Comparison of ENCODE assay signal across 9 cellular contexts in genomic region chr1:30919025-30919881, GRCh38. TPM values are rescaled to one million over a fixed set of nuclear protein-coding genes. Genes with fewer than 3 reads are reported as not detected.
DNase-seq lines count a peak whose midpoint lies in the region; ATAC-seq and TF ChIP-seq lines count a peak whose summit lies in the region.
"Had no signal": no experiment of that assay in that cellular context is flagged by ENCODE, and none has a peak within 500 bp of the region (broad histone marks: within the 10 kb centered on the region; RNA-seq: fewer than 3 reads in every experiment).

No MANE protein-coding gene starts in this region.

- peak overlapping the region; percentile 17 for H3K4me2 ChIP-seq in BLaER1

- peaks cover 15% of the 10 kb centered on the region; the same call in 1 of the 2 replicates for H4K20me1 ChIP-seq in BLaER1

- no peaks in the 10 kb centered on the region for H3K9me3 ChIP-seq in BLaER1
- no peaks in the 10 kb centered on the region for H3K9me3 ChIP-seq in lower lobe of right lung
- H3K9me3 ChIP-seq: SJSA1 had no signal

- H3K4me3 ChIP-seq in BLaER1 (no peak overlapping the region), astrocyte of the spinal cord (ENCODE audit: low read depth, low read length) (no peak overlapping the region), lower lobe of right lung (no peak overlapping the region)
- H3K4me3 ChIP-seq: SJSA1 had no signal

- H3K4me1 ChIP-seq in BLaER1: peaks cover 7% of the 10 kb centered on the region; the same call in 1 of the 2 replicates
- H3K4me1 ChIP-seq in lower lobe of right lung: peaks cover 4% of the 10 kb centered on the region

- intact Hi-C loops in lower lobe of right lung (cut with DNase I): no loop called here

- in situ Hi-C loops in astrocyte of the spinal cord (cut with HindIII; ENCODE audit: low sequenced_read_pairs): loop anchor here (25.0 kb wide), 1 partner anchor 1682 kb away; the partner anchor contains the start of genes MECR and PTPRU

- H3K27me3 ChIP-seq in BLaER1: no peaks in the 10 kb centered on the region
- no peaks in the 10 kb centered on the region for H3K27me3 ChIP-seq in lower lobe of right lung (ENCODE audit: low read depth)
- H3K27me3 ChIP-seq: SJSA1 had no signal

- H3K36me3 ChIP-seq in BLaER1 (no peaks in the 10 kb centered on the region), lower lobe of right lung (no peaks in the 10 kb centered on the region)
- H3K36me3 ChIP-seq: SJSA1 had no signal

- DNase-seq in Kasumi-1 (lab: John Stamatoyannopoulos, UW) (peak; percentile 48 to 56), astrocyte of the spinal cord (ENCODE audit: low read depth, low spot score) (peak; percentile 64), lower lobe of right lung (no peak), hippocampal formation (lab: John Stamatoyannopoulos, UW) (no peak)
- no peak for DNase-seq in stimulated activated CD4-positive, alpha-beta T cell treated with anti-CD3 and anti-CD28 coated beads, Interleukin-4, amount 100 ng/mL, for 24 hours
- no peak for DNase-seq in stimulated activated CD4-positive, alpha-beta T cell treated with anti-CD3 and anti-CD28 coated beads, Interleukin-15, amount 100 ng/mL, for 24 hours

- H3K27ac ChIP-seq in BLaER1 (no peak overlapping the region), lower lobe of right lung (no peak overlapping the region)
- H3K27ac ChIP-seq: SJSA1 had no signal

- TF ChIP-seq CTCF in astrocyte of the spinal cord (IDR thresholded peaks at IDR 0.05; ENCODE audit: low read depth, low read length) (no peak), lower lobe of right lung (IDR thresholded peaks at IDR 0.05) (no peak)

- H3K9ac ChIP-seq in BLaER1: no peak overlapping the region

- peak; percentile 19 to 57 for ATAC-seq in lower lobe of right lung
- ATAC-seq in GM21528 (IDR thresholded peaks at IDR 0.05; ENCODE audit: low FRiP score, unreplicated experiment): no peak

RNA-seq across cellular contexts. Expression of gene SDC3, which starts 10.7 kb away (rescaled TPM):
- 43.5 TPM for total RNA-seq in lower lobe of right lung

Comparison
In these comparisons a context has a peak if more than half of its experiments do, and no peak if none do; other contexts are left out.
1. DNase-seq: peak in Kasumi-1 (2 of 2) and astrocyte of the spinal cord (single experiment); none in lower lobe of right lung (single experiment), hippocampal formation (0 of 2), stimulated activated CD4-positive, alpha-beta T cell treated with anti-CD3 and anti-CD28 coated beads, Interleukin-4, amount 100 ng/mL, for 24 hours (single experiment) and stimulated activated CD4-positive, alpha-beta T cell treated with anti-CD3 and anti-CD28 coated beads, Interleukin-15, amount 100 ng/mL, for 24 hours (single experiment).